1 cellular context compared by ENCODE assay signal in the genomic region with DNA sequence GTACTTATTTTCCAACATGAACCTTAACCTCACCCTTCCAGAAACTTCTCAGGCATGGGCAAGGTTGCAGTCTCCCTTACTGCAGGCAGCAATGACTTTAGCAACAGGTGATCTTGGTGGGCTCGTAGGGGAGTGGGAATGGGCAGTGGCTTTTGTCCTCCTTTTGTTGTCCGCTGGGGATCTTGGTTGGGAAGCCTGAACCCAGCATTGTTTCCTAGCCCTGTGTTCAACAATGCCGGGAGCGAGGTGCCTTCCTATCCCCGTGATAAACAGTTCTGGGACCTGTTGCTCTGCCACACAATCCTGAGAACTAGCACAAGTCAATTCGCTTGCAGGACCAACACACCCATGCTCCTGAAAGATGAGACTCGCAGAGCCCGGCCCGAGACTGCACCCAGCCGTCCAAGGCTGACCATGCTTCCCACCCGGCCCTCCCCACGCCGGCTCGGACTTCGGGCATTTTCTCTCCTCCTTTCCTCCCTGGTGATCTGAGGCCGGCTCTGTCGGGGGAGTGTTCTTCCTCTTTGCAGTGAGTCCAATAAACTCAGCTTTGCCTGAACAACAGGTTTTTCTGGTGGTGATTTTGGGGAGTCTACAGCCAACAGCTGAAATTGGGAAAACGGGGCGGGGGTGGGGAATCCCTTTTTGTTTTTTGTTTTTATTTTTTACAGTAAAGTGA.
TF ChIP-seq lines count a peak whose summit lies in the region.

No MANE protein-coding gene starts in this region.

TF ChIP-seq in H1, 55 proteins besides CTCF, POLR2A, EP300 and RAD21 (continued from another document):
- no peak for TF ChIP-seq SIN3A (conservative IDR thresholded peaks at IDR 0.05 in 1 of 2, IDR thresholded peaks at IDR 0.05 in 1 of 2; ENCODE audit: low read depth in 1 of 2, low read length in 2 of 2)
- no peak for TF ChIP-seq SP2 (IDR thresholded peaks at IDR 0.05; ENCODE audit: low read length)
- TF ChIP-seq MAFK (IDR thresholded peaks at IDR 0.05; ENCODE audit: low read depth, low read length): no peak
TF ChIP-seq in H1: peak in this region for 0.
